In the genomic region with DNA sequence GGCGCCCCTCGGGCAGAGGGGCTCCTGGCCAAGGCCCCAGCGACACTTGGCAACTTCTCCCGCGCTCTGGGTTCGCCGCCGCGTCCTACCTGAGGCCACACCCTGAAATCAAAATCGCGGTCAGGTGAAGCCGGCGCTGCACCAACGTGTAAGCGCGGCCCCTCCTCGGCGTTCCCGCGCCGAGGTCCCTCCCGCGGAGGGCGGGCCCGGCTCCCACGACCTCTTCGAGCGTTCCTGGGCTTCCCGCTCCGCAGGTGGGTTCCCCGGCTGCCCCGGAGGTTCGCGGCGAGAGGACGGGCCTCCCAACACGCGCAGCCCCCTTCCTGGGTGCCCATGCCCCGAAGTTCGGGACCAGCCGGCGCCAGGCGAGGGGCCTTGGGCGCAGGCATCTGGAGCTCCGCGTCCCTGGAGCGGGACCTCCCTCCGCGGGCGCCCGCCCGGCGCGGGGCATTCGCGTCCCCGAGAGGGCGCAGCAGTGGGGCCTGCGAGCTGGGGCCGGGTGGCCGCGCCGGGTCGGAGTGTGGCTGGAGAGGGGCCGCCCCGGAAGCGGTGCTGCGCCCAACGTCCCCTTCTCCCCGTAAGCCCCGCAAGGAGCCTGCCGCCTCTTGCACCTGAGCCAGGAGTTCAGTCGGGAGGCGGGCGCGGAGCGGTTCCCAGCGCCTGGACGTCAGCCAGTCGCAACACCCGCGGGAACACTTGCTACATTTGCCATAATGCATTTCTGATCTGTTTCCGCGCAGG, we compare ENCODE assay signal across 8 cellular contexts. TPM values are rescaled to one million over a fixed set of nuclear protein-coding genes. Genes with fewer than 3 reads are reported as not detected.
DNase-seq lines count a peak whose midpoint lies in the region; TF ChIP-seq lines count a peak whose summit lies in the region.

No MANE protein-coding gene starts in this region.

- H2AFZ ChIP-seq in OCI-LY3 (ENCODE audit: low read depth, low read length) (peak overlapping the region; percentile 67), Karpas-422 (ENCODE audit: low read length) (no peak overlapping the region)

- no peaks in the 10 kb centered on the region for H3K36me3 Mint-ChIP-seq in HFFc6 (ENCODE audit: low read depth)

- H3K4me3 ChIP-seq in OCI-LY3 (ENCODE audit: low read length) (peak overlapping the region; percentile 87), ectodermal cell (ENCODE audit: insufficient read depth, low read depth, low read length) (peak overlapping the region; percentile 45), mucosa of stomach (ENCODE audit: low read length) (peak overlapping the region; percentile 44), Karpas-422 (ENCODE audit: low read length) (no peak overlapping the region)

- no peaks in the 10 kb centered on the region for H3K9me2 ChIP-seq in Karpas-422 (replicated peaks; ENCODE audit: insufficient read depth, low read length)

- DNase-seq in NCI-H1436 (lab: John Stamatoyannopoulos, UW) = peak; percentile 51
- no peak for DNase-seq in NCI-H1436 treated with DMSO at 0.1 percent for 48 hours (lab: John Stamatoyannopoulos, UW)
- DNase-seq in HFFc6 = no peak
- no peak for DNase-seq in HEK293T (ENCODE audit: extremely low spot score)
- DNase-seq in Karpas-422 = no peak

- peaks cover 23% of the 10 kb centered on the region for H3K4me1 Mint-ChIP-seq in HFFc6 (ENCODE audit: low read depth)

- POLR2A ChIA-PET in HEK293T (lab: Yijun Ruan, JAX) = no interaction called here

- H4K20me1 ChIP-seq in OCI-LY3 (ENCODE audit: insufficient read depth, low read length) = no peaks in the 10 kb centered on the region
- H4K20me1 ChIP-seq in Karpas-422 (ENCODE audit: insufficient read depth, low read depth, low read length) = no peaks in the 10 kb centered on the region

- H3K27ac ChIP-seq in OCI-LY3 (ENCODE audit: low read length) = no peak overlapping the region
- no peak overlapping the region for H3K27ac ChIP-seq in ectodermal cell (ENCODE audit: insufficient read depth, low read depth, low read length, poor library complexity, severe bottlenecking)
- no peak overlapping the region for H3K27ac ChIP-seq in Karpas-422 (ENCODE audit: low read length)

- WGBS in ectodermal cell, 2 experiments = 3% methylated on average over 84 of the region's 84 CpGs

- H3K36me3 ChIP-seq in OCI-LY3 (replicated peaks; ENCODE audit: low read depth, low read length) (no peaks in the 10 kb centered on the region), ectodermal cell (ENCODE audit: control insufficient read depth, insufficient read depth, low read length) (no peaks in the 10 kb centered on the region), mucosa of stomach (ENCODE audit: control insufficient read depth, insufficient read depth, low read length) (no peaks in the 10 kb centered on the region), Karpas-422 (ENCODE audit: insufficient read depth, low read length) (no peaks in the 10 kb centered on the region)

- CTCF ChIA-PET in HEK293T (lab: Yijun Ruan, JAX) = no interaction called here

- H3K9me3 Mint-ChIP-seq in HFFc6 = no peaks in the 10 kb centered on the region

- H3K4me2 ChIP-seq in OCI-LY3 (ENCODE audit: low read length) (peak overlapping the region; percentile 88), Karpas-422 (ENCODE audit: low read depth, low read length, poor library complexity, severe bottlenecking) (no peak overlapping the region)

- no peak overlapping the region for H3K27ac Mint-ChIP-seq in HFFc6

- H3K4me1 ChIP-seq in OCI-LY3 (ENCODE audit: low read length) (peaks cover 6% of the 10 kb centered on the region), ectodermal cell (ENCODE audit: control insufficient read depth, insufficient read depth, low read length) (peaks cover 4% of the 10 kb centered on the region), mucosa of stomach (ENCODE audit: control insufficient read depth, insufficient read depth, low read length) (peaks cover 13% of the 10 kb centered on the region), Karpas-422 (ENCODE audit: low read length) (no peaks in the 10 kb centered on the region)

- peaks cover 8% of the 10 kb centered on the region for H3K27me3 ChIP-seq in OCI-LY3 (ENCODE audit: low read depth, low read length)
- peaks cover 52% of the 10 kb centered on the region for H3K27me3 ChIP-seq in ectodermal cell (ENCODE audit: control insufficient read depth, insufficient read depth, low read length, poor library complexity, severe bottlenecking)
- H3K27me3 ChIP-seq in mucosa of stomach (ENCODE audit: control insufficient read depth, insufficient read depth, low read length) = peaks cover 22% of the 10 kb centered on the region
- H3K27me3 ChIP-seq in Karpas-422 (ENCODE audit: low read length) = no peaks in the 10 kb centered on the region

- H3K9ac ChIP-seq in OCI-LY3 (ENCODE audit: low read length) (peak overlapping the region; percentile 71), mucosa of stomach (ENCODE audit: low read length) (peak overlapping the region; percentile 52), Karpas-422 (ENCODE audit: low read length) (no peak overlapping the region)

- H3K79me2 ChIP-seq in OCI-LY3 (ENCODE audit: low read length) = no peaks in the 10 kb centered on the region
- no peaks in the 10 kb centered on the region for H3K79me2 ChIP-seq in Karpas-422 (ENCODE audit: low read length)

- H3K9me3 ChIP-seq in OCI-LY3 (ENCODE audit: insufficient read depth, low read length) (no peaks in the 10 kb centered on the region), ectodermal cell (ENCODE audit: control insufficient read depth, low read length) (no peaks in the 10 kb centered on the region), mucosa of stomach (ENCODE audit: control insufficient read depth, low read length) (no peaks in the 10 kb centered on the region), Karpas-422 (ENCODE audit: low read length) (no peaks in the 10 kb centered on the region)

- H3K27me3 Mint-ChIP-seq in HFFc6 (ENCODE audit: insufficient read depth) = peaks cover 38% of the 10 kb centered on the region

- no peak overlapping the region for H3K4me3 Mint-ChIP-seq in HFFc6

- peak; percentile 20; the same call in 1 of the 2 replicates for TF ChIP-seq CTCF in OCI-LY3 (IDR thresholded peaks at IDR 0.05; ENCODE audit: low read depth, low read length)
- TF ChIP-seq CTCF in HFFc6 (IDR thresholded peaks at IDR 0.05) = no peak

TF ChIP-seq in HEK293T, 16 proteins besides CTCF, POLR2A, EP300 and RAD21:
- TF ChIP-seq BHLHE40 (IDR thresholded peaks at IDR 0.05; ENCODE audit: borderline replicate concordance) (no peak), ARNT (IDR thresholded peaks at IDR 0.05) (no peak), FOXK2 (IDR thresholded peaks at IDR 0.05) (no peak), FOXA1 (IDR thresholded peaks at IDR 0.05) (no peak), HDGF (IDR thresholded peaks at IDR 0.05; ENCODE audit: borderline replicate concordance) (no peak), SP1 (IDR thresholded peaks at IDR 0.05) (no peak), CTBP1 (IDR thresholded peaks at IDR 0.05; ENCODE audit: borderline replicate concordance) (no peak), SUZ12 (IDR thresholded peaks at IDR 0.05) (no peak), TARDBP (IDR thresholded peaks at IDR 0.05) (no peak)
- TF ChIP-seq, protein P1, sequence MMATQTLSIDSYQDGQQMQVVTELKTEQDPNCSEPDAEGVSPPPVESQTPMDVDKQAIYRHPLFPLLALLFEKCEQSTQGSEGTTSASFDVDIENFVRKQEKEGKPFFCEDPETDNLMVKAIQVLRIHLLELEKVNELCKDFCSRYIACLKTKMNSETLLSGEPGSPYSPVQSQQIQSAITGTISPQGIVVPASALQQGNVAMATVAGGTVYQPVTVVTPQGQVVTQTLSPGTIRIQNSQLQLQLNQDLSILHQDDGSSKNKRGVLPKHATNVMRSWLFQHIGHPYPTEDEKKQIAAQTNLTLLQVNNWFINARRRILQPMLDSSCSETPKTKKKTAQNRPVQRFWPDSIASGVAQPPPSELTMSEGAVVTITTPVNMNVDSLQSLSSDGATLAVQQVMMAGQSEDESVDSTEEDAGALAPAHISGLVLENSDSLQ (IDR thresholded peaks at IDR 0.05) = no peak
TF ChIP-seq in HEK293T: peak in this region for 0.

RNA-seq across cellular contexts. Expression of a gene that starts 13.7 kb away (rescaled TPM):
- 0.65 TPM for polyA plus RNA-seq in ectodermal cell (2013, experiment 1 of 4)
- 0.55 TPM for polyA plus RNA-seq in ectodermal cell (2013, experiment 2 of 4)
- 0.32 TPM for polyA plus RNA-seq in ectodermal cell (2013, experiment 3 of 4)
- 0.65 TPM for polyA plus RNA-seq in ectodermal cell (2013, experiment 4 of 4)
- not detected for total RNA-seq in HFFc6 (2021; fragmentation: NEBNext Ultra II Directional; extraction: Animal tissue kit (Norgen Biotek cat#: 25700))
- 0.45 and 0.69 TPM in 2 replicates for total RNA-seq in Karpas-422 (2014; rRNA removed; shearing (Covaris generic); ENCODE audit: low replicate concordance)

RNA-seq across cellular contexts. Expression of a gene that starts 30.3 kb away (rescaled TPM):
- not detected for polyA plus RNA-seq in ectodermal cell (2013, experiment 1 of 4)
- polyA plus RNA-seq in ectodermal cell (2013, experiment 2 of 4) = not detected
- polyA plus RNA-seq in ectodermal cell (2013, experiment 3 of 4) = not detected
- not detected for polyA plus RNA-seq in ectodermal cell (2013, experiment 4 of 4)
- not detected for total RNA-seq in HFFc6 (2021; fragmentation: NEBNext Ultra II Directional; extraction: Animal tissue kit (Norgen Biotek cat#: 25700))
- total RNA-seq in Karpas-422 (2014; rRNA removed; shearing (Covaris generic); ENCODE audit: low replicate concordance) = not detected in 2 replicates

RNA-seq across cellular contexts. Expression of a gene that starts 55.1 kb away (rescaled TPM):
- polyA plus RNA-seq in ectodermal cell (2013, experiment 1 of 4) = 4.5 TPM
- polyA plus RNA-seq in ectodermal cell (2013, experiment 2 of 4) = 5.7 TPM
- 6.8 TPM for polyA plus RNA-seq in ectodermal cell (2013, experiment 3 of 4)
- 5.8 TPM for polyA plus RNA-seq in ectodermal cell (2013, experiment 4 of 4)
- 1 to 10 TPM in 1 of 6 experiments, under 1 TPM in 5; 0.12 to 1.0 (median 0.48) TPM for total RNA-seq in HFFc6 (2021; fragmentation: NEBNext Ultra II Directional; extraction: Animal tissue kit (Norgen Biotek cat#: 25700))
- 4.3 and 8.7 TPM in 2 replicates for total RNA-seq in Karpas-422 (2014; rRNA removed; shearing (Covaris generic); ENCODE audit: low replicate concordance)
